11 cellular contexts compared by ENCODE assay signal in genomic region chr12:109544955-109545531, GRCh38. TPM values are rescaled to one million over a fixed set of nuclear protein-coding genes. Genes with fewer than 3 reads are reported as not detected.
DNase-seq lines count a peak whose midpoint lies in the region; ATAC-seq and TF ChIP-seq lines count a peak whose summit lies in the region.
"Had no signal": no experiment of that assay in that cellular context is flagged by ENCODE, and none has a peak within 500 bp of the region (broad histone marks: within the 10 kb centered on the region; RNA-seq: fewer than 3 reads in every experiment).

No MANE protein-coding gene starts in this region.

- peaks cover 9% of the 10 kb centered on the region for H3K9me3 Mint-ChIP-seq in glutamatergic neuron (ENCODE audit: unreplicated experiment)
- H3K9me3 Mint-ChIP-seq: mesothelial cell of epicardium had no signal

- no peaks in the 10 kb centered on the region for H3K36me3 ChIP-seq in ACC112 (ENCODE audit: insufficient read depth, low read length)
- H3K36me3 ChIP-seq: uterus had no signal

- H3K27me3 ChIP-seq in ACC112 (ENCODE audit: insufficient read depth, low read length) = peaks cover 14% of the 10 kb centered on the region
- H3K27me3 ChIP-seq: uterus had no signal

- H3K27ac Mint-ChIP-seq in glutamatergic neuron (ENCODE audit: unreplicated experiment) = no peak overlapping the region
- H3K27ac Mint-ChIP-seq: mesothelial cell of epicardium had no signal

- ATAC-seq in GM19395 (IDR thresholded peaks at IDR 0.05; ENCODE audit: unreplicated experiment) = no peak

- no peak for TF ChIP-seq CTCF in glutamatergic neuron (IDR thresholded peaks at IDR 0.05; ENCODE audit: partially characterized antibody, unreplicated experiment)

- peaks cover 17% of the 10 kb centered on the region for H3K4me1 ChIP-seq in ACC112 (ENCODE audit: control insufficient read depth, insufficient read depth, low read length, unreplicated experiment)
- H3K4me1 ChIP-seq: uterus had no signal

- H3K27ac ChIP-seq in ACC112 (ENCODE audit: low read depth, low read length) = peak overlapping the region; percentile 35
- H3K27ac ChIP-seq: uterus had no signal

- no peak overlapping the region for H2AFZ ChIP-seq in ACC112 (ENCODE audit: low read length, unreplicated experiment)

- H3K79me2 ChIP-seq in ACC112 (ENCODE audit: control insufficient read depth, insufficient read depth, low read length, unreplicated experiment) = no peaks in the 10 kb centered on the region

- no peak overlapping the region for H3K4me3 ChIP-seq in ACC112 (ENCODE audit: low read depth, low read length)
- H3K4me3 ChIP-seq: uterus had no signal

- peaks cover 19% of the 10 kb centered on the region for H3K4me1 Mint-ChIP-seq in glutamatergic neuron (ENCODE audit: low read depth, unreplicated experiment)
- H3K4me1 Mint-ChIP-seq: mesothelial cell of epicardium had no signal

- no peaks in the 10 kb centered on the region for H3K36me3 Mint-ChIP-seq in glutamatergic neuron (ENCODE audit: unreplicated experiment)
- H3K36me3 Mint-ChIP-seq: mesothelial cell of epicardium had no signal

- peaks cover 5% of the 10 kb centered on the region for H3K27me3 Mint-ChIP-seq in glutamatergic neuron (ENCODE audit: unreplicated experiment)

- H3K4me3 Mint-ChIP-seq in glutamatergic neuron (ENCODE audit: unreplicated experiment) = peak overlapping the region; percentile 20
- H3K4me3 Mint-ChIP-seq: mesothelial cell of epicardium had no signal

- DNase-seq in H4 (ENCODE audit: low spot score) (peak; percentile 57), T1000 (lab: John Stamatoyannopoulos, UW) (peak; percentile 20), glutamatergic neuron (no peak), NCI-H1417 (lab: John Stamatoyannopoulos, UW) (no peak), SIG-M5 treated with dmso at 0.1 percent for 504 hours (lab: John Stamatoyannopoulos, UW; ENCODE audit: unreplicated experiment) (no peak), nucleus accumbens (lab: John Stamatoyannopoulos, UW) (no peak)
- DNase-seq: NCI-H82, uterus had no signal

RNA-seq across cellular contexts. Expression of gene MMAB, which starts 28.3 kb away (rescaled TPM):
- 33.0 and 48.4 TPM in 2 replicates for total RNA-seq in H4 (2014; rRNA removed; shearing (Covaris generic))
- 28.7 TPM for total RNA-seq in glutamatergic neuron (ENCODE audit: unreplicated experiment)

RNA-seq across cellular contexts. Expression of gene MVK, which starts 28.6 kb away (rescaled TPM):
- total RNA-seq in H4 (2014; rRNA removed; shearing (Covaris generic)) = 24.1 and 24.4 TPM in 2 replicates
- total RNA-seq in glutamatergic neuron (ENCODE audit: unreplicated experiment) = 53.6 TPM

Comparison
In these comparisons a context has a peak if more than half of its experiments do, and no peak if none do; other contexts are left out.
1. DNase-seq: peak in H4 (single experiment) and T1000 (single experiment); none in glutamatergic neuron (single experiment), NCI-H1417 (0 of 3), SIG-M5 treated with dmso at 0.1 percent for 504 hours (single experiment) and nucleus accumbens (0 of 56).